In genomic region chr22:25083414-25084166, GRCh38 we compare ENCODE assay signal across 17 cellular contexts.
DNase-seq lines count a peak whose midpoint lies in the region; ATAC-seq and TF ChIP-seq lines count a peak whose summit lies in the region.
"Had no signal": no experiment of that assay in that cellular context is flagged by ENCODE, and none has a peak within 500 bp of the region (broad histone marks: within the 10 kb centered on the region; RNA-seq: fewer than 3 reads in every experiment).

No MANE protein-coding gene starts in this region.

- H3K4me3 ChIP-seq in BE2C (ENCODE audit: low read depth, low read length) (no peak overlapping the region), body of pancreas (no peak overlapping the region), uterus (no peak overlapping the region)
- H3K4me3 ChIP-seq: upper lobe of right lung had no signal

- TF ChIP-seq CTCF in BE2C (IDR thresholded peaks at IDR 0.05; ENCODE audit: low read depth, low read length) (no peak), body of pancreas (IDR thresholded peaks at IDR 0.05) (no peak), uterus (IDR thresholded peaks at IDR 0.05) (no peak)

- peaks cover 2% of the 10 kb centered on the region; the same call in 1 of the 2 replicates for H3K4me1 ChIP-seq in BE2C
- H3K4me1 ChIP-seq in body of pancreas = peaks cover 4% of the 10 kb centered on the region
- H3K4me1 ChIP-seq in uterus = no peaks in the 10 kb centered on the region

- no peaks in the 10 kb centered on the region for H3K9me3 ChIP-seq in BE2C
- no peaks in the 10 kb centered on the region for H3K9me3 ChIP-seq in body of pancreas
- H3K9me3 ChIP-seq in uterus = no peaks in the 10 kb centered on the region
- H3K9me3 ChIP-seq: upper lobe of right lung had no signal

- H3K27me3 ChIP-seq in BE2C (no peaks in the 10 kb centered on the region), body of pancreas (no peaks in the 10 kb centered on the region), uterus (no peaks in the 10 kb centered on the region)
- H3K27me3 ChIP-seq: upper lobe of right lung had no signal

- H3K27ac ChIP-seq in body of pancreas = peak overlapping the region in 1 of 4 donors; percentile 20
- no peak overlapping the region for H3K27ac ChIP-seq in uterus
- H3K27ac ChIP-seq: upper lobe of right lung had no signal

- intact Hi-C loops in body of pancreas (cut with DNase I) = no loop called here
- intact Hi-C loops in uterus (cut with DNase I; ENCODE audit: low total_unique reads) = no loop called here

- 79 to 80% methylated on average over 3 to 6 of the region's 6 CpGs for WGBS in body of pancreas, 2 donors

- DNase-seq in BE2C (peak; percentile 26), body of pancreas (peak; percentile 24 to 46 (median 40)), midbrain (lab: John Stamatoyannopoulos, UW) (peak; percentile 48), uterus (no peak)
- no peak for DNase-seq in activated CD8-positive, alpha-beta memory T cell treated with anti-CD3 and anti-CD28 coated beads, Interleukin-2, amount 50 U/mL, for 48 hours
- no peak for DNase-seq in activated CD4-positive, alpha-beta T cell treated with anti-CD3 and anti-CD28 coated beads, Interleukin-2, amount 50 U/mL, for 4 hours
- DNase-seq: ACHN; activated CD8-positive, alpha-beta T cell treated with anti-CD3 and anti-CD28 coated beads, Interleukin-2, amount 10 ng/mL, durations not matched to agents 7 days and 5 days; foreskin melanocyte; GF-D8; KG1; OCI-M1; stimulated activated CD4-positive, alpha-beta T cell treated with anti-CD3 and anti-CD28 coated beads, Interleukin-4, amount 100 ng/mL, for 4 hours; upper lobe of right lung had no signal

- TF ChIP-seq POLR2A in body of pancreas (IDR thresholded peaks at IDR 0.05) (no peak), uterus (IDR thresholded peaks at IDR 0.05) (no peak)

- TF ChIP-seq RAD21 in Ishikawa (IDR thresholded peaks at IDR 0.05; ENCODE audit: low read depth) = no peak

- peak; percentile 39 for TF ChIP-seq EP300 in Ishikawa (IDR thresholded peaks at IDR 0.05; ENCODE audit: borderline replicate concordance)

- H3K36me3 ChIP-seq in BE2C = no peaks in the 10 kb centered on the region
- H3K36me3 ChIP-seq in body of pancreas (replicated peaks in 1 of 2; ENCODE audit: insufficient read depth in 1 of 2, low read depth in 2 of 2) = no peaks in the 10 kb centered on the region
- no peaks in the 10 kb centered on the region for H3K36me3 ChIP-seq in uterus
- H3K36me3 ChIP-seq: upper lobe of right lung had no signal

- ATAC-seq in body of pancreas (peak; percentile 60), HG03521 (IDR thresholded peaks at IDR 0.05; ENCODE audit: unreplicated experiment) (no peak)
- ATAC-seq: activated CD8-positive, alpha-beta T cell treated with anti-CD3 and anti-CD28 coated beads, Interleukin-2, amount 10 ng/mL, durations not matched to agents 7 days and 5 days; activated T-helper 17 cell treated with anti-CD3 and anti-CD28 coated beads, Interleukin-2, amount 50 U/mL, for 72 hours; upper lobe of right lung had no signal

TF ChIP-seq in Ishikawa, 13 proteins besides CTCF, POLR2A, EP300 and RAD21:
- TF ChIP-seq USF1 (IDR thresholded peaks at IDR 0.05) (no peak), TCF12 (IDR thresholded peaks at IDR 0.05; ENCODE audit: low read depth) (peak; percentile 68), MAX (IDR thresholded peaks at IDR 0.05) (peak; percentile 40; the same call in 1 of the 2 replicates), NFIC (IDR thresholded peaks at IDR 0.05) (peak; percentile 94)

Comparison
In these comparisons a context has a peak if more than half of its experiments do, and no peak if none do; other contexts are left out.
1. DNase-seq: peak in BE2C (single experiment), body of pancreas (4 of 4) and midbrain (single experiment); none in activated CD8-positive, alpha-beta memory T cell treated with anti-CD3 and anti-CD28 coated beads, Interleukin-2, amount 50 U/mL, for 48 hours (single experiment), uterus (0 of 2) and activated CD4-positive, alpha-beta T cell treated with anti-CD3 and anti-CD28 coated beads, Interleukin-2, amount 50 U/mL, for 4 hours (0 of 2).